ENCODE assay signal across 8 cellular contexts in the genomic region with DNA sequence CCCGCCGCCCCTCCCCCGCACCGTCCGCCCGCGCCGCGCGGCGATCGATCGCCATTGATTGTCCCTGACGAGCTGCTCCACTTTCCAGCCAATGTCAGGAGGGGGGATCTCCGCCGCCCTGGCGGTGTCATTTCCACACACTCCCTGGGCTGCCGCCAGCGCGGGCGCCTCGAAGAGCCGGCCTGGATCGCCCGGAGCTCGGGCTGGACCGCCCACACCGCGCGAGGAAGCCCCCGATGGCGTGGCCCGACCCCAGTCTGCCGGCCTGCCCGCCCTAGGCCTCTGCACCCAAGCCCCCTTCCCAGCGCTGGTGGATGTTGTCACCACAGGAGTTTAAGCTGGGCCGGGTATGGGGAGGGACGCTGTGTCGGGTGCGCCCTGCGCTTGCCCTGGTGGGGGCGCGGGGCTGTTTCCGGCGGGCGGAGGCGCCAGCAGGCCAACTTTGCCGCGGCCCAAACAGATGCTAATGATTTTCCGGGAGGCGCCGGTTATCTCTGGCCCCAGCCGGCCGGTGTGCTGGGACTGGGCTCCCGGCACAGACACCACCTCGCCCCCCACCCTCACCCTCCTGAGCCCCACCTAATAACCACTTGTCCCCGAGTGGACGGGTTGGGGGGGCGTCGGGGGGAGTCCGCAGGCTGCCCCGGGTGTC. TPM values are rescaled to one million over a fixed set of nuclear protein-coding genes. Genes with fewer than 3 reads are reported as not detected.
DNase-seq lines count a peak whose midpoint lies in the region; ATAC-seq lines count a peak whose summit lies in the region.

No MANE protein-coding gene starts in this region.

- CTCF ChIA-PET in naive thymus-derived CD4-positive, alpha-beta T cell (lab: Charles Lee): interaction anchor here (1.0 to 1.4 kb wide), 2 partner anchors 10 to 63 kb away, joined by 3 to 4 read pairs; no protein-coding TSS in a partner anchor

- peak; percentile 27 for DNase-seq in stimulated activated CD4-positive, alpha-beta T cell treated with anti-CD3 and anti-CD28 coated beads, Interleukin-12 subunit alpha, Interleukin-12 subunit beta, amount 100 ng/mL, for 4 hours
- DNase-seq in stimulated activated CD4-positive, alpha-beta T cell treated with anti-CD3 and anti-CD28 coated beads, Interleukin-2, amount 100 ng/mL, for 48 hours: no peak
- peak; percentile 40 for DNase-seq in NCI-H774 (lab: John Stamatoyannopoulos, UW)
- peak; percentile 46 for DNase-seq in activated naive CD4-positive, alpha-beta T cell treated with Interleukin-2 at 50 U/mL for 16 hours
- peak; percentile 42 for DNase-seq in fibroblast of the conjunctiva (ENCODE audit: low read depth)
- peak in 8 of 9 donors; percentile 26 to 46 (median 36) for DNase-seq in naive thymus-derived CD4-positive, alpha-beta T cell
- peak; percentile 88 for DNase-seq in ureter (ENCODE audit: low spot score)

- H3K27me3 ChIP-seq in naive thymus-derived CD4-positive, alpha-beta T cell (ENCODE audit: control insufficient read depth in 2 of 2, insufficient read depth in 2 of 2, low read length in 2 of 2): no peaks in the 10 kb centered on the region

- POLR2A ChIA-PET in naive thymus-derived CD4-positive, alpha-beta T cell (lab: Charles Lee): interaction anchor here (0.7 to 2.4 kb wide), 4 partner anchors 12 to 76 kb away, joined by 3 to 6 read pairs (median 4); partner anchors contain the start of gene UBE2D2

- peaks cover 22 to 50% (median 41%) of the 10 kb centered on the region in 7 donors for H3K4me1 Mint-ChIP-seq in naive thymus-derived CD4-positive, alpha-beta T cell

- H3K27ac ChIP-seq in naive thymus-derived CD4-positive, alpha-beta T cell (ENCODE audit: low read depth, low read length): peak overlapping the region; percentile 19

- peaks cover 27 to 28% of the 10 kb centered on the region in 2 donors for H3K4me1 ChIP-seq in naive thymus-derived CD4-positive, alpha-beta T cell (ENCODE audit: control insufficient read depth in 2 of 2, insufficient read depth in 2 of 2, low read length in 2 of 2)

- no peaks in the 10 kb centered on the region for H3K36me3 ChIP-seq in naive thymus-derived CD4-positive, alpha-beta T cell (ENCODE audit: control insufficient read depth in 2 of 3, insufficient read depth in 3 of 3, low read length in 3 of 3)

- peak overlapping the region; percentile 22 for H3K4me3 ChIP-seq in naive thymus-derived CD4-positive, alpha-beta T cell (ENCODE audit: low read length)

- H3K27me3 Mint-ChIP-seq in naive thymus-derived CD4-positive, alpha-beta T cell: peaks cover 0 to 5% (median 0%) of the 10 kb centered on the region in 5 donors

- peak; percentile 23 for ATAC-seq in HG03196 (IDR thresholded peaks at IDR 0.05; ENCODE audit: unreplicated experiment)
- ATAC-seq in naive thymus-derived CD4-positive, alpha-beta T cell: peak; percentile 61

- H3K27ac Mint-ChIP-seq in naive thymus-derived CD4-positive, alpha-beta T cell: peak overlapping the region in 1 of 9 donors; percentile 72

- peaks cover 0 to 3% (median 0%) of the 10 kb centered on the region in 11 donors for H3K9me3 Mint-ChIP-seq in naive thymus-derived CD4-positive, alpha-beta T cell

- intact Hi-C loops in naive thymus-derived CD4-positive, alpha-beta T cell (cut with micrococcal nuclease): loop anchor here (1.0 to 10.0 kb wide), 5 partner anchors 11 to 207 kb away; partner anchors contain the start of genes CXXC5 (in 1 of the 2) and UBE2D2 (in 1 of the 2)

- peaks cover 0 to 5% (median 0%) of the 10 kb centered on the region in 5 donors for H3K36me3 Mint-ChIP-seq in naive thymus-derived CD4-positive, alpha-beta T cell

- peak overlapping the region in 9 of 10 donors; percentile 66 to 91 (median 79) for H3K4me3 Mint-ChIP-seq in naive thymus-derived CD4-positive, alpha-beta T cell

- no peaks in the 10 kb centered on the region for H3K9me3 ChIP-seq in naive thymus-derived CD4-positive, alpha-beta T cell (ENCODE audit: control insufficient read depth in 2 of 3, low read length in 3 of 3)

RNA-seq across cellular contexts. Expression of gene CXXC5, which starts 10.6 kb away (rescaled TPM):
- 10 to 100 TPM in 1 of 5 experiments, 1 to 10 TPM in 3, under 1 TPM in 1; 0.73 to 21.4 (median 3.5) TPM for total RNA-seq in naive thymus-derived CD4-positive, alpha-beta T cell
- 1 to 10 TPM; 1.7 to 2.2 TPM for polyA plus RNA-seq in naive thymus-derived CD4-positive, alpha-beta T cell
- total RNA-seq in ureter: 28.7 TPM

Comparison
In these comparisons a context has a peak if more than half of its experiments do, and no peak if none do; other contexts are left out.
1. DNase-seq: peak in stimulated activated CD4-positive, alpha-beta T cell treated with anti-CD3 and anti-CD28 coated beads, Interleukin-12 subunit alpha, Interleukin-12 subunit beta, amount 100 ng/mL, for 4 hours (single experiment), NCI-H774 (single experiment), activated naive CD4-positive, alpha-beta T cell treated with Interleukin-2 at 50 U/mL for 16 hours (single experiment), fibroblast of the conjunctiva (single experiment), naive thymus-derived CD4-positive, alpha-beta T cell (8 of 9) and ureter (single experiment); none in stimulated activated CD4-positive, alpha-beta T cell treated with anti-CD3 and anti-CD28 coated beads, Interleukin-2, amount 100 ng/mL, for 48 hours (0 of 2).